ENCODE assay signal across 1 cellular context in the genomic region with DNA sequence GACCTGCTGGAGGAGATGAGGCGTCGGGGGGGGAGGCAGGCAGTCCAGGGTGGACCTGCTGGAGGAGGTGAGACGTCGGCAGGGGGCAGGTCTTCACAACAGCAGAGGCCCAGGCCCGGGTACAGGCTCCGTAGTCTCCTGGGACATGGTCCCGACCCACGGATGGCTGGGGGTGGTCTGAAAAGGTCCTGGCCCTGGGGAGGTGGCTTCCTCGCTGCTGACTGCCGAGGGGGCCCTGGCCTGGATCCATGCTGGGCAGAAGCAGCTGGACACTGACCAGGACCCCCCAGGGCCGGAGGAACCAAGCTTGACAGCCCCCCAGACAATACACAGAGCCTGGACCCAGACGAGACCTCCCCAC.
A peak's percentile ranks its signal among the peaks of the same experiment; 100 is the strongest.
TF ChIP-seq lines count a peak whose summit lies in the region.

No MANE protein-coding gene starts in this region.

TF ChIP-seq in K562, 482 proteins besides CTCF, POLR2A, EP300 and RAD21 (continued from another document):
- TF ChIP-seq, protein P1, sequence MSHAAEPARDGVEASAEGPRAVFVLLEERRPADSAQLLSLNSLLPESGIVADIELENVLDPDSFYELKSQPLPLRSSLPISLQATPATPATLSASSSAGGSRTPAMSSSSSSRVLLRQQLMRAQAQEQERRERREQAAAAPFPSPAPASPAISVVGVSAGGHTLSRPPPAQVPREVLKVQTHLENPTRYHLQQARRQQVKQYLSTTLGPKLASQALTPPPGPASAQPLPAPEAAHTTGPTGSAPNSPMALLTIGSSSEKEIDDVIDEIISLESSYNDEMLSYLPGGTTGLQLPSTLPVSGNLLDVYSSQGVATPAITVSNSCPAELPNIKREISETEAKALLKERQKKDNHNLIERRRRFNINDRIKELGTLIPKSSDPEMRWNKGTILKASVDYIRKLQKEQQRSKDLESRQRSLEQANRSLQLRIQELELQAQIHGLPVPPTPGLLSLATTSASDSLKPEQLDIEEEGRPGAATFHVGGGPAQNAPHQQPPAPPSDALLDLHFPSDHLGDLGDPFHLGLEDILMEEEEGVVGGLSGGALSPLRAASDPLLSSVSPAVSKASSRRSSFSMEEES (CRISPR knock-in tag; IDR thresholded peaks at IDR 0.05) = peak; percentile 2; the same call in 1 of the 2 replicates
- peak; percentile 97 for TF ChIP-seq ZNF740 (CRISPR knock-in tag; IDR thresholded peaks at IDR 0.05)
- no peak; a peak in 2 of 4 replicates for TF ChIP-seq ZNF740 (tag; IDR thresholded peaks at IDR 0.05)
- no peak for TF ChIP-seq HNRNPUL1 (IDR thresholded peaks at IDR 0.05; ENCODE audit: low read length)
- 0 out of 2 replicates have a peak, but pooled peaks have one; percentile 72 for TF ChIP-seq ZBTB9 (CRISPR knock-in tag; IDR thresholded peaks at IDR 0.05)
- TF ChIP-seq MAFG (tag; conservative IDR thresholded peaks at IDR 0.05) = no peak
